ENCODE assay signal across 29 cellular contexts in the genomic region with DNA sequence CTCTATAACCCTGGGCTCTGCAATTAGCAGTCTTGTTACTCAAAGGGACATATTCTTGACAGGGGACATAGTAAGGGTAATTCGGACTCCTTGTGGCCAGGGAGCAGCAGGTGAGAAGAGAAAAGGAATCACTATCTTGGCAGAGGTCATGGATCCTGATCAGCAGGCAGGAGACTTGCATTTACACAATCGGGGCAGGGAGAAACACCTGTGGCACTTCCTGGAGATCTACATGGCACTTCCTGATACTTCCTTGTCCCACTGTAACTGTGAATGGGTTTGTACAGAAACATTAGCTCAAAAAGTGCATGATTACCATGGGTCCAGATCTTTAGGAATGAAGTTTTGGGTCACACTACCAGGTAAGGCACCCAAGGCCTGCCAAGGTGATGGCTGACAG. TPM values are rescaled to one million over a fixed set of nuclear protein-coding genes. Genes with fewer than 3 reads are reported as not detected.
"Had no signal": no experiment of that assay in that cellular context is flagged by ENCODE, and none has a peak within 500 bp of the region (broad histone marks: within the 10 kb centered on the region; RNA-seq: fewer than 3 reads in every experiment).

No MANE protein-coding gene starts in this region.

- H3K4me2 ChIP-seq: neural progenitor cell had no signal

- H3K36me3 ChIP-seq: gastrocnemius medialis, neural progenitor cell, thyroid gland, upper lobe of right lung had no signal

- H3K27ac ChIP-seq: dorsolateral prefrontal cortex, gastrocnemius medialis, neural progenitor cell, thyroid gland, upper lobe of right lung, WERI-Rb-1 had no signal

- H3K4me3 Mint-ChIP-seq: activated naive CD8-positive, alpha-beta T cell; central memory CD8-positive, alpha-beta T cell; naive thymus-derived CD4-positive, alpha-beta T cell; neural progenitor cell; stimulated activated naive CD8-positive, alpha-beta T cell treated with anti-CD3 and anti-CD28 coated beads, Interleukin-15, Interleukin-2, amounts not matched to agents 100 ng/mL and 50 ng/mL, for 24 hours; T-helper 17 cell had no signal

- DNase-seq: activated CD4-positive, alpha-beta T cell treated with anti-CD3 and anti-CD28 coated beads for 48 hours; activated CD4-positive, alpha-beta T cell treated with anti-CD3 and anti-CD28 coated beads, Interleukin-2, amount 50 U/mL, for 48 hours; activated CD8-positive, alpha-beta memory T cell treated with anti-CD3 and anti-CD28 coated beads for 24 hours; activated effector memory CD4-positive, alpha-beta T cell treated with Interleukin-2 at 50 U/mL for 16 hours; activated naive CD4-positive, alpha-beta T cell treated with Interleukin-2 at 50 U/mL for 16 hours; anterior cingulate cortex; dorsolateral prefrontal cortex; effector memory CD4-positive, alpha-beta T cell; erythroblast; gastrocnemius medialis; glutamatergic neuron; islet precursor cell; left ventricle myocardium superior; naive thymus-derived CD4-positive, alpha-beta T cell; right cardiac atrium; stimulated activated CD4-positive, alpha-beta T cell treated with anti-CD3 and anti-CD28 coated beads, Interleukin-2, amount 100 ng/mL, for 48 hours; substantia nigra; T-helper 17 cell; T1000; upper lobe of right lung; WERI-Rb-1 had no signal

- FAIRE-seq: bronchial epithelial cell, colon had no signal

- H3K4me1 Mint-ChIP-seq: central memory CD8-positive, alpha-beta T cell; neural progenitor cell had no signal

- H3K36me3 Mint-ChIP-seq: activated naive CD8-positive, alpha-beta T cell; naive thymus-derived CD4-positive, alpha-beta T cell had no signal

- H3K9me3 ChIP-seq: gastrocnemius medialis, thyroid gland, upper lobe of right lung had no signal

- H3K27me3 ChIP-seq: dorsolateral prefrontal cortex, gastrocnemius medialis, neural progenitor cell, thyroid gland, upper lobe of right lung had no signal

- H3K4me1 ChIP-seq: gastrocnemius medialis, thyroid gland, upper lobe of right lung had no signal

- ATAC-seq: activated CD4-positive, CD25-positive, alpha-beta regulatory T cell treated with anti-CD3 and anti-CD28 coated beads, Interleukin-2, amount 50 U/mL, for 24 hours; gastrocnemius medialis; left ventricle myocardium superior; naive thymus-derived CD4-positive, alpha-beta T cell; right cardiac atrium; T-helper 17 cell; upper lobe of right lung had no signal

- H3K27me3 Mint-ChIP-seq: activated naive CD8-positive, alpha-beta T cell; central memory CD8-positive, alpha-beta T cell; naive thymus-derived CD4-positive, alpha-beta T cell; stimulated activated naive CD8-positive, alpha-beta T cell treated with anti-CD3 and anti-CD28 coated beads, Interleukin-15, Interleukin-2, amounts not matched to agents 100 ng/mL and 50 ng/mL, for 24 hours; T-helper 17 cell had no signal

- H3K4me3 ChIP-seq: dorsolateral prefrontal cortex, gastrocnemius medialis, neural progenitor cell, thyroid gland, upper lobe of right lung had no signal

- H3K9ac ChIP-seq: neural progenitor cell had no signal

- H2AFZ ChIP-seq: neural progenitor cell had no signal

- H3K27ac Mint-ChIP-seq: activated naive CD8-positive, alpha-beta T cell; naive thymus-derived CD4-positive, alpha-beta T cell; neural progenitor cell; stimulated activated naive CD8-positive, alpha-beta T cell treated with anti-CD3 and anti-CD28 coated beads, Interleukin-15, Interleukin-2, amounts not matched to agents 100 ng/mL and 50 ng/mL, for 24 hours; T-helper 17 cell had no signal

- H3K9me3 Mint-ChIP-seq: central memory CD8-positive, alpha-beta T cell; naive thymus-derived CD4-positive, alpha-beta T cell; stimulated activated naive CD8-positive, alpha-beta T cell treated with anti-CD3 and anti-CD28 coated beads, Interleukin-15, Interleukin-2, amounts not matched to agents 100 ng/mL and 50 ng/mL, for 24 hours had no signal

RNA-seq across cellular contexts. Expression of gene DEPDC1B, which starts 29.2 kb away (rescaled TPM):
- polyA plus RNA-seq: naive thymus-derived CD4-positive, alpha-beta T cell had no signal
